ENCODE assay signal across 9 cellular contexts in genomic region chr19:54191671-54192453, GRCh38. TPM values are rescaled to one million over a fixed set of nuclear protein-coding genes. Genes with fewer than 3 reads are reported as not detected.
DNase-seq lines count a peak whose midpoint lies in the region; ATAC-seq, FAIRE-seq and TF ChIP-seq lines count a peak whose summit lies in the region.
"Had no signal": no experiment of that assay in that cellular context is flagged by ENCODE, and none has a peak within 500 bp of the region (broad histone marks: within the 10 kb centered on the region; RNA-seq: fewer than 3 reads in every experiment).

No MANE protein-coding gene starts in this region.

- H3K4me1 ChIP-seq in heart right ventricle (peaks cover 10 to 30% (median 22%) of the 10 kb centered on the region in 9 donors), astrocyte (ENCODE audit: insufficient read depth, low read length) (peaks cover 15% of the 10 kb centered on the region), lung (ENCODE audit: control insufficient read depth in 2 of 2, insufficient read depth in 2 of 2, low read length in 2 of 2) (peaks cover 6 to 8% of the 10 kb centered on the region in 2 donors), aorta (ENCODE audit: control insufficient read depth in 1 of 2, insufficient read depth in 2 of 2, low read length in 2 of 2) (no peaks in the 10 kb centered on the region)

- intact Hi-C loops in heart right ventricle (cut with DNase I) = loop anchor here in 3 of 10 donors (1.0 kb wide), 2 partner anchors 7 to 8 kb away; partner anchors contain the start of gene RPS9 (in 2 of the 3)
- intact Hi-C loops in Right ventricle myocardium superior (cut with DNase I) = no loop called here
- intact Hi-C loops in aorta (cut with DNase I) = loop anchor here (5.0 to 10.0 kb wide), 3 partner anchors 75 to 327 kb away; partner anchors contain the start of genes MYADM (in 2 of the 2), PRPF31 (in 1 of the 2) and TFPT (in 1 of the 2)

- peak overlapping the region; percentile 93 for H2AFZ ChIP-seq in astrocyte (ENCODE audit: low read depth, low read length)

- H3K27me3 Mint-ChIP-seq in astrocyte (ENCODE audit: low read depth, unreplicated experiment) = no peaks in the 10 kb centered on the region

- H3K79me2 ChIP-seq in astrocyte (ENCODE audit: insufficient read depth, low read length) = peaks cover 43% of the 10 kb centered on the region

- H3K36me3 Mint-ChIP-seq in astrocyte (ENCODE audit: low read depth, unreplicated experiment) = peaks cover 8% of the 10 kb centered on the region

- peaks cover 28% of the 10 kb centered on the region for H4K20me1 ChIP-seq in astrocyte (ENCODE audit: insufficient read depth, low read length)

- H3K27ac ChIP-seq in heart right ventricle = peak overlapping the region; percentile 92 to 100 (median 96)
- peak overlapping the region; percentile 99 for H3K27ac ChIP-seq in astrocyte (ENCODE audit: low read depth, low read length)
- peak overlapping the region; percentile 98 to 99 for H3K27ac ChIP-seq in lung (ENCODE audit: low read depth in 1 of 2, low read length in 1 of 2)
- H3K27ac ChIP-seq in aorta (ENCODE audit: low read depth in 1 of 2, low read length in 2 of 2) = peak overlapping the region in 1 of 2 donors; percentile 56

- no peaks in the 10 kb centered on the region for H3K9me3 Mint-ChIP-seq in astrocyte (ENCODE audit: unreplicated experiment)

- 52 to 53% methylated on average over 25 of the region's 25 CpGs for WGBS in heart right ventricle, 2 donors
- 45 to 52% methylated on average over 24 to 25 of the region's 25 CpGs for WGBS in lung, 2 donors
- WGBS in aorta, 2 donors = 47 to 48% methylated on average over 25 of the region's 25 CpGs

- H3K4me3 Mint-ChIP-seq in astrocyte (ENCODE audit: unreplicated experiment) = peak overlapping the region; percentile 93

- H3K27me3 ChIP-seq in heart right ventricle (no peaks in the 10 kb centered on the region), astrocyte (ENCODE audit: insufficient read depth, low read length) (no peaks in the 10 kb centered on the region), lung (ENCODE audit: control insufficient read depth, insufficient read depth) (no peaks in the 10 kb centered on the region), aorta (ENCODE audit: control insufficient read depth in 1 of 2, insufficient read depth in 2 of 2, low read length in 1 of 2) (no peaks in the 10 kb centered on the region)

- DNase-seq in heart right ventricle (no peak), Right ventricle myocardium superior (no peak), astrocyte (ENCODE audit: low read depth) (no peak), lung (ENCODE audit: low spot score) (no peak), aorta (peak; percentile 54 to 77), hepatic stellate cell (ENCODE audit: low spot score) (no peak)
- DNase-seq in activated CD4-positive, CD25-positive, alpha-beta regulatory T cell treated with anti-CD3 and anti-CD28 coated beads, Interleukin-2, amount 50 U/mL, for 72 hours = no peak

- no peak for FAIRE-seq in astrocyte (lab: Jason Lieb, UNC)
- FAIRE-seq: endometrium had no signal

- H3K4me3 ChIP-seq in heart right ventricle = peak overlapping the region; percentile 77 to 95 (median 86)
- peak overlapping the region; percentile 82 for H3K4me3 ChIP-seq in astrocyte (ENCODE audit: insufficient read depth, low read depth, low read length)
- peak overlapping the region; percentile 57 for H3K4me3 ChIP-seq in lung
- peak overlapping the region; percentile 42 to 54 for H3K4me3 ChIP-seq in aorta (ENCODE audit: low read length in 2 of 2)

- no peaks in the 10 kb centered on the region for H3K9me3 ChIP-seq in heart right ventricle
- no peaks in the 10 kb centered on the region for H3K9me3 ChIP-seq in astrocyte (ENCODE audit: insufficient read depth, low read depth, low read length)
- no peaks in the 10 kb centered on the region for H3K9me3 ChIP-seq in lung (ENCODE audit: control insufficient read depth in 2 of 2, insufficient read depth in 1 of 2, low read length in 1 of 2)
- no peaks in the 10 kb centered on the region for H3K9me3 ChIP-seq in aorta (ENCODE audit: control insufficient read depth, low read length)

- peak overlapping the region; percentile 84 for H3K27ac Mint-ChIP-seq in astrocyte (ENCODE audit: unreplicated experiment)

- peaks cover 7% of the 10 kb centered on the region for H3K4me1 Mint-ChIP-seq in astrocyte (ENCODE audit: low read depth, unreplicated experiment)

- H3K36me3 ChIP-seq in heart right ventricle = peaks cover 0 to 44% (median 8%) of the 10 kb centered on the region in 9 donors
- H3K36me3 ChIP-seq in astrocyte (ENCODE audit: insufficient read depth, low read length) = peaks cover 3% of the 10 kb centered on the region
- peaks cover 0 to 13% of the 10 kb centered on the region in 2 donors for H3K36me3 ChIP-seq in lung (ENCODE audit: control insufficient read depth in 2 of 2, insufficient read depth in 2 of 2, low read length in 2 of 2)
- H3K36me3 ChIP-seq in aorta (ENCODE audit: control insufficient read depth in 1 of 2, insufficient read depth in 2 of 2, low read length in 1 of 2) = no peaks in the 10 kb centered on the region

- TF ChIP-seq CTCF in heart right ventricle (IDR thresholded peaks at IDR 0.05) (no peak), astrocyte (IDR thresholded peaks at IDR 0.05; ENCODE audit: insufficient read depth, low read depth, low read length) (no peak), lung (IDR thresholded peaks at IDR 0.05; ENCODE audit: control extremely low read depth, extremely low read depth) (no peak)

- ATAC-seq in heart right ventricle (no peak), Right ventricle myocardium superior (ENCODE audit: poor library complexity) (no peak), lung (ENCODE audit: insufficient read depth, low FRiP score) (no peak), aorta (ENCODE audit: low FRiP score) (no peak), GM21381 (IDR thresholded peaks at IDR 0.05; ENCODE audit: unreplicated experiment) (no peak)

- H3K4me2 ChIP-seq in astrocyte (ENCODE audit: low read length) = peak overlapping the region; percentile 97

- peak overlapping the region; percentile 96 for H3K9ac ChIP-seq in astrocyte (ENCODE audit: low read length)

RNA-seq across cellular contexts. Expression of gene TSEN34, which starts 0.8 kb away (rescaled TPM):
- total RNA-seq in heart right ventricle (10 to 100 TPM; 12.1 to 24.0 (median 19.3) TPM), Right ventricle myocardium superior (14.3 TPM), astrocyte (50.1 and 52.6 TPM in 2 replicates), lung (10 to 100 TPM; 44.5 to 65.8 TPM), aorta (10 to 100 TPM; 24.6 to 28.1 TPM)
- polyA plus RNA-seq in heart right ventricle (10 to 100 TPM in 1 of 2 donors, 1 to 10 TPM in 1; 5.6 to 38.0 TPM), lung (100 to 1,000 TPM in 1 of 2 donors, 10 to 100 TPM in 1; 38.0 to 102 TPM), aorta (10 to 100 TPM; 21.5 to 46.3 TPM)

RNA-seq across cellular contexts. Expression of gene MBOAT7, which starts 2.5 kb away (rescaled TPM):
- total RNA-seq in heart right ventricle (10 to 100 TPM; 12.3 to 29.4 (median 15.5) TPM), Right ventricle myocardium superior (12.7 TPM), astrocyte (145 and 162 TPM in 2 replicates), lung (10 to 100 TPM; 54.0 to 92.6 TPM), aorta (10 to 100 TPM; 31.3 to 40.7 TPM)
- polyA plus RNA-seq in heart right ventricle (10 to 100 TPM in 1 of 2 donors, 1 to 10 TPM in 1; 7.7 to 17.0 TPM), lung (100 to 1,000 TPM in 1 of 2 donors, 10 to 100 TPM in 1; 39.0 to 154 TPM), aorta (10 to 100 TPM; 11.9 to 22.0 TPM)

RNA-seq across cellular contexts. Expression of gene RPS9, which starts 8.8 kb away (rescaled TPM):
- total RNA-seq in heart right ventricle (100 to 1,000 TPM; 550 to 734 (median 603) TPM), Right ventricle myocardium superior (651 TPM), astrocyte (685 and 779 TPM in 2 replicates), lung (1,000 to 10,000 TPM; 1,423 to 2,363 TPM), aorta (1,000 to 10,000 TPM in 1 of 2 donors, 100 to 1,000 TPM in 1; 778 to 1,093 TPM)
- polyA plus RNA-seq in heart right ventricle (1,000 to 10,000 TPM; 1,335 to 2,571 TPM), lung (1,000 to 10,000 TPM; 3,202 to 3,651 TPM), aorta (1,000 to 10,000 TPM; 3,636 to 4,281 TPM)

RNA-seq across cellular contexts. Expression of gene TMC4, which starts 18.9 kb away (rescaled TPM):
- total RNA-seq in heart right ventricle = 1 to 10 TPM in 9 of 10 donors, under 1 TPM in 1; 0.59 to 5.5 (median 2.1) TPM
- 10 to 100 TPM in 1 of 2 donors, 1 to 10 TPM in 1; 1.6 to 11.6 TPM for polyA plus RNA-seq in heart right ventricle
- total RNA-seq in Right ventricle myocardium superior = 0.91 TPM
- total RNA-seq in astrocyte = 0.94 and 1.9 TPM in 2 replicates
- 10 to 100 TPM; 40.8 to 81.0 TPM for total RNA-seq in lung
- polyA plus RNA-seq in lung = 10 to 100 TPM; 26.1 to 26.9 TPM
- 1 to 10 TPM; 1.2 to 7.4 TPM for total RNA-seq in aorta
- polyA plus RNA-seq in aorta = 10 to 100 TPM in 1 of 2 donors, under 1 TPM in 1; 0.08 to 15.8 TPM

RNA-seq across cellular contexts. Expression of gene LILRB3, which starts 30.9 kb away (rescaled TPM):
- total RNA-seq in heart right ventricle (10 to 100 TPM in 1 of 10 donors, 1 to 10 TPM in 6, under 1 TPM in 3; 0.71 to 18.3 (median 2.0) TPM), Right ventricle myocardium superior (3.6 TPM), astrocyte (not detected in 2 replicates), lung (10 to 100 TPM; 23.0 to 88.0 TPM), aorta (10 to 100 TPM; 18.8 to 26.7 TPM)
- polyA plus RNA-seq in heart right ventricle (1 to 10 TPM; 2.5 TPM), lung (100 to 1,000 TPM in 1 of 2 donors, 10 to 100 TPM in 1; 26.4 to 282 TPM), aorta (1 to 10 TPM in 1 of 2 donors, under 1 TPM in 1; 0.61 to 1.9 TPM)

Comparison
In these comparisons a context has a peak if more than half of its experiments do, and no peak if none do; other contexts are left out.
1. DNase-seq: peak in aorta (2 of 2); none in heart right ventricle (0 of 2), Right ventricle myocardium superior (single experiment), astrocyte (single experiment), lung (single experiment), activated CD4-positive, CD25-positive, alpha-beta regulatory T cell treated with anti-CD3 and anti-CD28 coated beads, Interleukin-2, amount 50 U/mL, for 72 hours (single experiment) and hepatic stellate cell (single experiment).
2. Peak in every context shown above with its lines, with median percentiles within 50 percentile points of each other: H3K4me3 ChIP-seq.